Comparison of ENCODE assay signal across 8 cellular contexts in the genomic region with DNA sequence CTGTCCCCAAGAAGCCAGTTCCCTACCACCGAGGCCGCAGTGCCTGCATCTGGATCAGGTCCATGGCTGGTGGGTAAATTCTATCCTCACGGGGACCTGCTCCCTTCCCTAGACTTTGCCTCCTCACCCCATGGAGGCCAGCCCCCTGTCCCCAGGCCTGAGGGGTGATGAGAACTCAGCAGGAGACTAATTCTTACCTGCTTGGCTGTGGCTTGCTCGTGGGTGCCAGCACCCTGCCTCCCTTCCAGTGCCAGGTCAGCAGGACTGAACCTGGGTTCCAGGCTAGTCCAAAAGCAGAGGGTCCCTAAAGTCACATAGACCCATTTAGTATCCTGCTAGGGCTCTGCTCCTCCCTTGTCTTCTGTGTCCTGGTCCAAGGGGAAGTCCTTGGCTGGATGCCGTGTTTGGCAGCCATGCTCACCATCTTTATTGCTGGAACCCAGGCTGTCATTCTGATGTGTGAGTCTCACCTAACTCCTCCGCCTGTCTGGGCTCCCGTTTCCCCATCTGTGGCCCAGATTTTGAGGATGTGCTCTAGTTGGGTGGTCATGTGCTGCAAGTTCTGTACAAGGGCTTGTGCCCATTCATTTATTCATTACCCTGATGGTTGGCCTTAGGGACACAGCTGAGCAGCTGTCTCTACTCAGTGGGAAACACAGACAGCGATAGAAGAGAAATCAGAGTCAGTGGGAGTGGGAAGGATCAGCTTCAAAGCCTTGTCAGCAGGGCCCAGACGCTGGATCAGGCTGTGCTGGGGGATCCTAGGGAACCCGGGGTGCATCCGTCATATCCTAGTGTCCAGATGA. TPM values are rescaled to one million over a fixed set of nuclear protein-coding genes. Genes with fewer than 3 reads are reported as not detected.
DNase-seq lines count a peak whose midpoint lies in the region; ATAC-seq and TF ChIP-seq lines count a peak whose summit lies in the region.

No MANE protein-coding gene starts in this region.

- H3K4me1 ChIP-seq in A673 (ENCODE audit: insufficient read depth, low read length, poor library complexity, severe bottlenecking) (peaks cover 6% of the 10 kb centered on the region), neutrophil (ENCODE audit: control insufficient read depth in 1 of 2, insufficient read depth in 1 of 2, low read depth in 1 of 2, low read length in 1 of 2) (peaks cover 10 to 14% of the 10 kb centered on the region in 2 experiments)

- H3K27ac ChIP-seq in A673 (ENCODE audit: low read depth, low read length, poor library complexity, severe bottlenecking) (peak overlapping the region; percentile 83), neutrophil (peak overlapping the region; percentile 58)

- H3K27me3 ChIP-seq in A673 (replicated peaks; ENCODE audit: insufficient read depth, low read depth, low read length, poor library complexity) (no peaks in the 10 kb centered on the region), neutrophil (peaks cover 15% of the 10 kb centered on the region)

- intact Hi-C loops in A673 (cut with micrococcal nuclease; ENCODE audit: unreplicated experiment) = no loop called here

- peak; percentile 8 for ATAC-seq in GM21723 (IDR thresholded peaks at IDR 0.05; ENCODE audit: unreplicated experiment)
- no peak for ATAC-seq in GM19397 (IDR thresholded peaks at IDR 0.05; ENCODE audit: unreplicated experiment)
- ATAC-seq in HG03280 (IDR thresholded peaks at IDR 0.05; ENCODE audit: unreplicated experiment) = no peak

- CTCF ChIA-PET in A673 (lab: Charles Lee) = no interaction called here

- H3K36me3 ChIP-seq in A673 (ENCODE audit: insufficient read depth, low read length, poor library complexity, severe bottlenecking) (no peaks in the 10 kb centered on the region), neutrophil (no peaks in the 10 kb centered on the region)

- H3K9me3 ChIP-seq in A673 (ENCODE audit: low read depth, low read length, poor library complexity, severe bottlenecking) (no peaks in the 10 kb centered on the region), neutrophil (no peaks in the 10 kb centered on the region)

- DNase-seq in A673 (ENCODE audit: low spot score) = no peak
- peak; percentile 32 for DNase-seq in fibroblast of villous mesenchyme (ENCODE audit: low read depth)
- DNase-seq in NCI-H2196 treated with DMSO at 0.1 percent for 48 hours (lab: John Stamatoyannopoulos, UW; ENCODE audit: unreplicated experiment) = no peak

- POLR2A ChIA-PET in A673 (lab: Charles Lee; ENCODE audit: low non-redundant PET) = interaction anchor here (0.6 kb wide), 1 partner anchor 75 kb away, joined by 5 read pairs; no protein-coding TSS in a partner anchor

- no peak for TF ChIP-seq CTCF in A673 (conservative IDR thresholded peaks at IDR 0.05; ENCODE audit: low read depth, low read length)
- no peak for TF ChIP-seq CTCF in WI38 (IDR thresholded peaks at IDR 0.05; ENCODE audit: low read depth, low read length)
- TF ChIP-seq CTCF in fibroblast of villous mesenchyme (IDR thresholded peaks at IDR 0.05; ENCODE audit: insufficient read depth, low read depth, low read length) = no peak
- TF ChIP-seq CTCF in neutrophil (IDR thresholded peaks at IDR 0.05) = no peak

- no TSS peak for BruUV-seq in A673 (replicated peaks; lab: Mats Ljungman, UMichigan)

- peak overlapping the region; percentile 96 for H3K4me3 ChIP-seq in A673 (ENCODE audit: low read depth, low read length, poor library complexity, severe bottlenecking)
- peak overlapping the region; percentile 86 for H3K4me3 ChIP-seq in WI38 (ENCODE audit: low read depth, low read length)
- peak overlapping the region; percentile 86 for H3K4me3 ChIP-seq in fibroblast of villous mesenchyme (ENCODE audit: low read depth, low read length)
- H3K4me3 ChIP-seq in neutrophil (ENCODE audit: low read depth in 1 of 2, low read length in 1 of 2) = peak overlapping the region; percentile 64 to 71

RNA-seq across cellular contexts. Expression of gene PLBD2, which starts 0.9 kb away (rescaled TPM):
- total RNA-seq in A673 (2021) (36.4 and 36.8 TPM in 2 replicates), fibroblast of villous mesenchyme (27.6 and 31.2 TPM in 2 replicates)

RNA-seq across cellular contexts. Expression of gene SLC8B1, which starts 24.4 kb away (rescaled TPM):
- total RNA-seq in A673 (2021) = 8.2 and 10.7 TPM in 2 replicates
- total RNA-seq in fibroblast of villous mesenchyme = 12.9 and 22.9 TPM in 2 replicates

RNA-seq across cellular contexts. Expression of gene SDS, which starts 44.4 kb away (rescaled TPM):
- total RNA-seq in A673 (2021) = not detected in 2 replicates
- not detected in 2 replicates for total RNA-seq in fibroblast of villous mesenchyme
